ENCODE assay signal across 22 cellular contexts in the genomic region with DNA sequence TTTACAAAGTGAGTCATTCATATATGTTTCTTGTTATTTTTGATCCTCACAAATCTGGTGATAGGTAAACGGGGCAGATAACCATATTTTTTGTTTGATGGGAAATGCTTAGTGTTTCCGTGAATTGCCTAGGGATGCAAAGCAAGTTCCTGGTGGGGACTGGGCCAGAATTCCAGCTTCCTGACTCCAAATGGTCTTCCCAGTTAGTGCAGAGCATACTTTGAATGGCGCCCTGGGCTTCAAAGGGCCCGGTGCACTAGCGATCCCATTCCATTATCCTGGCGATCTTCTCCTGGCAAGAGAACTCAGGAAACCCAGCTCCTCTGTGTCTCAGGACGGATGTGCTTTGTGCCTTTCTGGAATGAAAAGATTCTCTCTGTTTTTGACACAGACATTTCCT.
A peak's percentile ranks its signal among the peaks of the same experiment; 100 is the strongest.
DNase-seq lines count a peak whose midpoint lies in the region; ATAC-seq and TF ChIP-seq lines count a peak whose summit lies in the region.
"Had no signal": no experiment of that assay in that cellular context is flagged by ENCODE, and none has a peak within 500 bp of the region (broad histone marks: within the 10 kb centered on the region; RNA-seq: fewer than 3 reads in every experiment).

No MANE protein-coding gene starts in this region.

- no peak overlapping the region for H3K23ac ChIP-seq in neuronal stem cell (ENCODE audit: low read depth, low read length, poor library complexity)

- H3K27ac ChIP-seq in heart right ventricle (no peak overlapping the region), right atrium auricular region (no peak overlapping the region), neuronal stem cell (replicated peaks; ENCODE audit: low read length) (no peak overlapping the region), osteoblast (ENCODE audit: low read depth, low read length) (no peak overlapping the region)
- H3K27ac ChIP-seq: 22Rv1; A549; BLaER1 treated with 17β-estradiol and CSF1 and Interleukin-3, amounts not matched to agents 10 nM and 100 nM had no signal

- H3K4ac ChIP-seq in neuronal stem cell (ENCODE audit: low read length) = no peak overlapping the region

- DNase-seq in heart right ventricle (peak in 1 of 2 donors; percentile 13), right atrium auricular region (ENCODE audit: low spot score) (no peak), endothelial cell (ENCODE audit: low spot score) (no peak), neuronal stem cell (ENCODE audit: low spot score) (no peak), osteoblast (ENCODE audit: insufficient read length, low spot score, missing footprints) (no peak)
- DNase-seq: ACHN; AML-193; BE2C; CD4-positive, alpha-beta T cell; CD8-positive, alpha-beta memory T cell; DMS 273 treated with DMSO at 0.1 percent for 48 hours; DMS79; GDM1; GOT3; HFFc6 had no signal

- H3K27me3 Mint-ChIP-seq in endothelial cell (ENCODE audit: unreplicated experiment) = peaks cover 10% of the 10 kb centered on the region
- H3K27me3 Mint-ChIP-seq: CD4-positive, alpha-beta T cell had no signal

- peak overlapping the region; percentile 46 for H2AFZ ChIP-seq in neuronal stem cell (ENCODE audit: low read length)
- no peak overlapping the region for H2AFZ ChIP-seq in osteoblast (ENCODE audit: low read length)

- H4K20me1 ChIP-seq in osteoblast (ENCODE audit: insufficient read depth, low read length) = no peaks in the 10 kb centered on the region
- H4K20me1 ChIP-seq: BLaER1 treated with 17β-estradiol and CSF1 and Interleukin-3, amounts not matched to agents 10 nM and 100 nM had no signal

- no peak overlapping the region for H4K8ac ChIP-seq in neuronal stem cell (ENCODE audit: low read depth, low read length)

- H3K4me1 ChIP-seq in heart right ventricle = peaks cover 0 to 6% (median 0%) of the 10 kb centered on the region in 9 donors
- H3K4me1 ChIP-seq in right atrium auricular region = no peaks in the 10 kb centered on the region
- H3K4me1 ChIP-seq in neuronal stem cell (ENCODE audit: control insufficient read depth in 2 of 2, insufficient read depth in 1 of 2, low read depth in 1 of 2, low read length in 2 of 2) = peaks cover 0 to 10% of the 10 kb centered on the region in 2 donors
- no peaks in the 10 kb centered on the region for H3K4me1 ChIP-seq in osteoblast (ENCODE audit: insufficient read depth, low read length)
- H3K4me1 ChIP-seq: A549, HAP-1 had no signal

- no peaks in the 10 kb centered on the region for H3K79me2 ChIP-seq in osteoblast (ENCODE audit: insufficient read depth, low read length)

- no peak for TF ChIP-seq CTCF in heart right ventricle (IDR thresholded peaks at IDR 0.05)
- no peak for TF ChIP-seq CTCF in right atrium auricular region (IDR thresholded peaks at IDR 0.05)
- TF ChIP-seq CTCF in endothelial cell (IDR thresholded peaks at IDR 0.05; ENCODE audit: unreplicated experiment) = no peak
- TF ChIP-seq CTCF in osteoblast (IDR thresholded peaks at IDR 0.05; ENCODE audit: extremely low read depth, low read depth, low read length) = no peak

- H3K18ac ChIP-seq in neuronal stem cell (ENCODE audit: low read length) = peak overlapping the region; percentile 29

- no peak overlapping the region for H3K14ac ChIP-seq in neuronal stem cell (ENCODE audit: low read length)

- no peak overlapping the region for H2BK120ac ChIP-seq in neuronal stem cell (ENCODE audit: low read depth, low read length)

- peaks cover 25% of the 10 kb centered on the region for H3K4me1 Mint-ChIP-seq in endothelial cell (ENCODE audit: unreplicated experiment)
- H3K4me1 Mint-ChIP-seq: CD14-positive monocyte; CD8-positive, alpha-beta memory T cell had no signal

- no peaks in the 10 kb centered on the region for H3K36me3 Mint-ChIP-seq in endothelial cell (ENCODE audit: low read depth, unreplicated experiment)
- H3K36me3 Mint-ChIP-seq: CD14-positive monocyte; CD8-positive, alpha-beta memory T cell had no signal

- intact Hi-C loops in heart right ventricle (cut with DNase I) = no loop called here

- no peak overlapping the region for H3K4me2 ChIP-seq in neuronal stem cell (ENCODE audit: insufficient read depth, low read length, poor library complexity, severe bottlenecking)
- H3K4me2 ChIP-seq in osteoblast (ENCODE audit: insufficient read depth, low read length) = no peak overlapping the region
- H3K4me2 ChIP-seq: A549; BLaER1 treated with 17β-estradiol and CSF1 and Interleukin-3, amounts not matched to agents 10 nM and 100 nM had no signal

- peak in 5 of 8 donors; percentile 25 to 47 (median 37) for ATAC-seq in heart right ventricle
- ATAC-seq in GM21367 (IDR thresholded peaks at IDR 0.05; ENCODE audit: unreplicated experiment) = no peak
- ATAC-seq: GM12878 had no signal

- no peak overlapping the region for H2BK12ac ChIP-seq in neuronal stem cell (ENCODE audit: low read length)

- H2BK15ac ChIP-seq in neuronal stem cell (ENCODE audit: low read length) = no peak overlapping the region

- WGBS in heart right ventricle, 2 donors = 70 to 74% methylated on average over 7 of the region's 7 CpGs
- WGBS in neuronal stem cell (ENCODE audit: extremely low coverage in 2 of 2, insufficient read length in 2 of 2, insufficient replicate concordance in 1 of 2), 2 donors = no CpG with 5 or more reads among the region's 7 CpGs

- H4K91ac ChIP-seq in neuronal stem cell (ENCODE audit: low read depth, low read length, poor library complexity) = no peak overlapping the region

- H3K27me3 ChIP-seq in heart right ventricle (peaks cover 0 to 6% (median 0%) of the 10 kb centered on the region in 7 donors), right atrium auricular region (no peaks in the 10 kb centered on the region), neuronal stem cell (ENCODE audit: control insufficient read depth in 3 of 3, insufficient read depth in 3 of 3, low read depth in 1 of 3, low read length in 3 of 3) (no peaks in the 10 kb centered on the region), osteoblast (ENCODE audit: insufficient read depth, low read length) (no peaks in the 10 kb centered on the region)
- H3K27me3 ChIP-seq: BE2C; BLaER1 treated with 17β-estradiol and CSF1 and Interleukin-3, amounts not matched to agents 10 nM and 100 nM had no signal

- H3K4me3 Mint-ChIP-seq in endothelial cell (ENCODE audit: unreplicated experiment) = no peak overlapping the region
- H3K4me3 Mint-ChIP-seq: CD14-positive monocyte; CD4-positive, alpha-beta T cell; CD8-positive, alpha-beta memory T cell; HFFc6 had no signal

- H3K4me3 ChIP-seq in heart right ventricle = no peak overlapping the region
- H3K4me3 ChIP-seq in right atrium auricular region = no peak overlapping the region
- H3K4me3 ChIP-seq in neuronal stem cell (ENCODE audit: low read length in 2 of 2) = no peak overlapping the region
- H3K4me3 ChIP-seq in osteoblast (ENCODE audit: insufficient read depth, low read length) = no peak overlapping the region
- H3K4me3 ChIP-seq: A549; BLaER1 treated with 17β-estradiol and CSF1 and Interleukin-3, amounts not matched to agents 10 nM and 100 nM; GM12878; HAP-1 had no signal

- no peak overlapping the region for H3K9ac ChIP-seq in neuronal stem cell (ENCODE audit: low read depth, low read length, poor library complexity)
- H3K9ac ChIP-seq: BLaER1 treated with 17β-estradiol and CSF1 and Interleukin-3, amounts not matched to agents 10 nM and 100 nM had no signal

- H2BK5ac ChIP-seq in neuronal stem cell (ENCODE audit: low read length) = no peak overlapping the region

- no peaks in the 10 kb centered on the region for H3K79me1 ChIP-seq in neuronal stem cell (ENCODE audit: low read depth, low read length)

- H3K9me3 ChIP-seq in heart right ventricle = peaks cover 0 to 5% (median 0%) of the 10 kb centered on the region in 11 donors
- H3K9me3 ChIP-seq in right atrium auricular region = no peaks in the 10 kb centered on the region
- no peaks in the 10 kb centered on the region for H3K9me3 ChIP-seq in neuronal stem cell (replicated peaks in 1 of 2; ENCODE audit: control insufficient read depth in 2 of 2, insufficient read depth in 1 of 2, low read depth in 1 of 2, low read length in 2 of 2)
- H3K9me3 ChIP-seq in osteoblast (ENCODE audit: low read depth, low read length) = no peaks in the 10 kb centered on the region
- H3K9me3 ChIP-seq: A549, BE2C, HAP-1 had no signal

- no peak overlapping the region for H2AK5ac ChIP-seq in neuronal stem cell (ENCODE audit: low read depth, low read length)

- H3K36me3 ChIP-seq in heart right ventricle = no peaks in the 10 kb centered on the region
- H3K36me3 ChIP-seq in right atrium auricular region = no peaks in the 10 kb centered on the region
- no peaks in the 10 kb centered on the region for H3K36me3 ChIP-seq in neuronal stem cell (replicated peaks in 1 of 2; ENCODE audit: control insufficient read depth in 2 of 2, insufficient read depth in 2 of 2, low read length in 2 of 2)
- no peaks in the 10 kb centered on the region for H3K36me3 ChIP-seq in osteoblast (ENCODE audit: insufficient read depth, low read length)
- H3K36me3 ChIP-seq: BE2C; BLaER1 treated with 17β-estradiol and CSF1 and Interleukin-3, amounts not matched to agents 10 nM and 100 nM; HAP-1 had no signal

- H3K9me3 Mint-ChIP-seq in endothelial cell (ENCODE audit: unreplicated experiment) = no peaks in the 10 kb centered on the region
- H3K9me3 Mint-ChIP-seq: CD4-positive, alpha-beta T cell; HFFc6 had no signal

- peak overlapping the region; percentile 77 for H3K27ac Mint-ChIP-seq in endothelial cell (ENCODE audit: unreplicated experiment)
- H3K27ac Mint-ChIP-seq: CD14-positive monocyte; CD4-positive, alpha-beta T cell; CD8-positive, alpha-beta memory T cell; HFFc6 had no signal
